In genomic region chr4:2257361-2258001, GRCh38 we compare ENCODE assay signal across 2 cellular contexts.
TF ChIP-seq lines count a peak whose summit lies in the region.

No MANE protein-coding gene starts in this region.

TF ChIP-seq in endothelial cell of umbilical vein, 7 proteins besides CTCF, POLR2A, EP300 and RAD21:
- TF ChIP-seq GATA2 (IDR thresholded peaks at IDR 0.05; ENCODE audit: insufficient read depth, insufficient read length, low read depth, low read length) (no peak), MYC (IDR thresholded peaks at IDR 0.05; ENCODE audit: low read depth, low read length) (no peak), EZH2 (IDR thresholded peaks at IDR 0.05; ENCODE audit: borderline replicate concordance, low read depth, low read length, severe bottlenecking) (no peak), JUN (IDR thresholded peaks at IDR 0.05; ENCODE audit: borderline replicate concordance, insufficient read depth, insufficient read length, low read depth) (no peak), FOS (IDR thresholded peaks at IDR 0.05; ENCODE audit: borderline replicate concordance, insufficient read depth, low read length) (no peak), POLR2AphosphoS5 (IDR thresholded peaks at IDR 0.05; ENCODE audit: insufficient read depth, low read depth, low read length) (no peak)
TF ChIP-seq in endothelial cell of umbilical vein: peak in this region for 0.

TF ChIP-seq in GM12891, 5 proteins besides CTCF, POLR2A, EP300 and RAD21:
- TF ChIP-seq TAF1 (IDR thresholded peaks at IDR 0.05; ENCODE audit: low read depth, low read length) (no peak), PAX5 (IDR thresholded peaks at IDR 0.05; ENCODE audit: insufficient read depth, low read length, severe bottlenecking) (no peak)
TF ChIP-seq in GM12891: peak in this region for 0.
